12 cellular contexts compared by ENCODE assay signal in genomic region chr1:32619701-32620485, GRCh38. TPM values are rescaled to one million over a fixed set of nuclear protein-coding genes. Genes with fewer than 3 reads are reported as not detected.
A peak's percentile ranks its signal among the peaks of the same experiment; 100 is the strongest.
DNase-seq lines count a peak whose midpoint lies in the region; ATAC-seq and TF ChIP-seq lines count a peak whose summit lies in the region.
"Had no signal": no experiment of that assay in that cellular context is flagged by ENCODE, and none has a peak within 500 bp of the region (broad histone marks: within the 10 kb centered on the region; RNA-seq: fewer than 3 reads in every experiment).

No MANE protein-coding gene starts in this region.

- no peaks in the 10 kb centered on the region for H3K27me3 Mint-ChIP-seq in activated CD4-positive, alpha-beta T cell treated with anti-CD3 and anti-CD28 coated beads for 36 hours
- no peaks in the 10 kb centered on the region for H3K27me3 Mint-ChIP-seq in Calu3 (ENCODE audit: unreplicated experiment)

- CTCF ChIA-PET in activated CD4-positive, alpha-beta T cell treated with anti-CD3 and anti-CD28 coated beads for 36 hours (lab: Charles Lee), result interaction anchor here (0.5 to 1.2 kb wide), 3 partner anchors 34 to 100 kb away, joined by 3 to 4 read pairs (median 4); no protein-coding TSS in a partner anchor
- CTCF ChIA-PET in Calu3 (lab: Charles Lee), result interaction anchor here (1.1 to 2.2 kb wide), 2 partner anchors 99 to 172 kb away, joined by 3 to 9 read pairs; no protein-coding TSS in a partner anchor

- H3K9me3 Mint-ChIP-seq in activated CD4-positive, alpha-beta T cell treated with anti-CD3 and anti-CD28 coated beads for 36 hours (ENCODE audit: low read depth), result no peaks in the 10 kb centered on the region
- H3K9me3 Mint-ChIP-seq in Calu3 (ENCODE audit: low read depth, unreplicated experiment), result no peaks in the 10 kb centered on the region

- H3K4me3 Mint-ChIP-seq in activated CD4-positive, alpha-beta T cell treated with anti-CD3 and anti-CD28 coated beads for 36 hours, result no peak overlapping the region
- H3K4me3 Mint-ChIP-seq in Calu3 (ENCODE audit: low read depth, unreplicated experiment), result no peak overlapping the region

- ATAC-seq in activated CD4-positive, alpha-beta T cell treated with anti-CD3 and anti-CD28 coated beads for 36 hours, result no peak

- POLR2A ChIA-PET in activated CD4-positive, alpha-beta T cell treated with anti-CD3 and anti-CD28 coated beads for 36 hours (lab: Charles Lee), result interaction anchor here (0.6 to 0.9 kb wide), 2 partner anchors 100 to 101 kb away, joined by 3 to 6 read pairs; no protein-coding TSS in a partner anchor

- TF ChIP-seq CTCF in Calu3 (IDR thresholded peaks at IDR 0.05; ENCODE audit: unreplicated experiment), result no peak

- H3K27ac ChIP-seq in caudate nucleus (ENCODE audit: low read depth, low read length), result no peak overlapping the region
- H3K27ac ChIP-seq: neutrophil had no signal

- BruUV-seq in Calu3 (replicated peaks; lab: Mats Ljungman, UMichigan), result no TSS peak

- H3K27ac Mint-ChIP-seq in activated CD4-positive, alpha-beta T cell treated with anti-CD3 and anti-CD28 coated beads for 36 hours, result no peak overlapping the region
- no peak overlapping the region for H3K27ac Mint-ChIP-seq in Calu3 (ENCODE audit: unreplicated experiment)

- DNase-seq in activated CD4-positive, alpha-beta T cell treated with anti-CD3 and anti-CD28 coated beads for 36 hours, result peak; percentile 23
- DNase-seq in activated CD4-positive, alpha-beta T cell treated with anti-CD3 and anti-CD28 coated beads, Interleukin-2, amount 50 U/mL, for 48 hours, result no peak
- DNase-seq in HCEC 1CT (peak; percentile 13), RKO (ENCODE audit: low spot score) (peak; percentile 14), renal cortical epithelial cell (ENCODE audit: low read depth) (peak; percentile 19), caudate nucleus (lab: John Stamatoyannopoulos, UW) (no peak), Calu3 (no peak), activated gamma-delta T cell (lab: John Stamatoyannopoulos, UW) (no peak)
- DNase-seq: activated naive CD4-positive, alpha-beta T cell treated with Interleukin-2 at 50 U/mL for 16 hours; C1 segment of cervical spinal cord; NCI-H146 had no signal

- H3K36me3 Mint-ChIP-seq in activated CD4-positive, alpha-beta T cell treated with anti-CD3 and anti-CD28 coated beads for 36 hours (ENCODE audit: low read depth), result peaks cover 39% of the 10 kb centered on the region
- H3K36me3 Mint-ChIP-seq in Calu3 (ENCODE audit: insufficient read depth, unreplicated experiment), result peaks cover 10% of the 10 kb centered on the region

- intact Hi-C loops in activated CD4-positive, alpha-beta T cell treated with anti-CD3 and anti-CD28 coated beads for 36 hours (cut with DNase I, micrococcal nuclease), result loop anchor here in 1 of 2 experiments (10.0 kb wide), 1 partner anchor 365 kb away; the partner anchor contains the start of gene LCK
- intact Hi-C loops in Calu3 (cut with micrococcal nuclease; ENCODE audit: unreplicated experiment), result loop anchor here (2.0 to 10.0 kb wide), 2 partner anchors 95 to 171 kb away; no protein-coding TSS in a partner anchor

- peaks cover 34% of the 10 kb centered on the region for H3K4me1 Mint-ChIP-seq in activated CD4-positive, alpha-beta T cell treated with anti-CD3 and anti-CD28 coated beads for 36 hours
- H3K4me1 Mint-ChIP-seq in Calu3 (ENCODE audit: low read depth, unreplicated experiment), result no peaks in the 10 kb centered on the region

RNA-seq across cellular contexts. Expression of gene ZBTB8OS, which starts 30.5 kb away (rescaled TPM):
- 10 to 100 TPM; 61.2 to 63.5 TPM for total RNA-seq in activated CD4-positive, alpha-beta T cell treated with anti-CD3 and anti-CD28 coated beads for 36 hours
- total RNA-seq in renal cortical epithelial cell (50.9 and 51.1 TPM in 2 replicates), Calu3 (2022) (48.3 and 51.6 TPM in 2 replicates)

RNA-seq across cellular contexts. Expression of gene RBBP4, which starts 31.1 kb away (rescaled TPM):
- 100 to 1,000 TPM; 323 to 331 TPM for total RNA-seq in activated CD4-positive, alpha-beta T cell treated with anti-CD3 and anti-CD28 coated beads for 36 hours
- total RNA-seq in renal cortical epithelial cell (163 and 253 TPM in 2 replicates), Calu3 (2022) (232 and 242 TPM in 2 replicates)

Comparison
In these comparisons a context has a peak if more than half of its experiments do, and no peak if none do; other contexts are left out.
1. DNase-seq: peak in activated CD4-positive, alpha-beta T cell treated with anti-CD3 and anti-CD28 coated beads for 36 hours (single experiment), HCEC 1CT (single experiment), RKO (single experiment) and renal cortical epithelial cell (single experiment); none in activated CD4-positive, alpha-beta T cell treated with anti-CD3 and anti-CD28 coated beads, Interleukin-2, amount 50 U/mL, for 48 hours (0 of 2), caudate nucleus (0 of 61), Calu3 (single experiment) and activated gamma-delta T cell (single experiment).